ENCODE assay signal across 10 cellular contexts in the genomic region with DNA sequence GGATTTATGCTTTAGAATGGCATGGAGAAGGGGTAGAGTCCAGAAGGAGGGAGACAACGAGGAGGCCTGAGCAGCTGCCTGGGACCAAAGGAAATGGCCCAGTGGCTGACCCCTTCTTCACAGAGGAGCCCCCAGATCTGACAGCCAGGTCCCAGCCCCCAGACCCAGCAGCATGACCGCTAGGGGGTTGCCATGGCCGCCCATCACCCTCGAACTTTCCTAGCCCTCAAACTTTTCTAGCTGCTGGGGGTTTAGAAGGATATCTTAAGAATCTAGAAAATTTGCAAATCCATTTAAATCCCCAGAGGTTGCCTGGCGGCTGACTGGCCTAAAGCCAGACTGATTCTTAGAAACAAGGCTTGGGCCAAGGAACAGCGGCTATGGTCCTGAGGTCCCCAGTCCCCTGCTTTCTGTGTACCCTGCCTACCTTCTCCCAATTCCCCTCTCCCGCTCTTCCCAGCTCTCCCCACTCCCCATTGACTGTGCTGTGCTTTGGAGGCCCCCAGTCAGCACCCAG. TPM values are rescaled to one million over a fixed set of nuclear protein-coding genes. Genes with fewer than 3 reads are reported as not detected.
DNase-seq lines count a peak whose midpoint lies in the region; ATAC-seq, FAIRE-seq and TF ChIP-seq lines count a peak whose summit lies in the region.
"Had no signal": no experiment of that assay in that cellular context is flagged by ENCODE, and none has a peak within 500 bp of the region (broad histone marks: within the 10 kb centered on the region; RNA-seq: fewer than 3 reads in every experiment).

No MANE protein-coding gene starts in this region.

- H3F3A ChIP-seq in GM23248 (ENCODE audit: insufficient read depth) = peaks cover 61% of the 10 kb centered on the region

- 0 out of 2 replicates have a peak overlapping the region, but pooled peaks have one; percentile 5 for H2AFZ ChIP-seq in GM23248

- no peak for FAIRE-seq in kidney (lab: Jason Lieb, UNC)

- H3K4me2 ChIP-seq in GM23248 (ENCODE audit: unreplicated experiment) = peak overlapping the region; percentile 99

- peak overlapping the region; percentile 76 for H3K27ac ChIP-seq in GM23248
- peak overlapping the region; percentile 54 to 85 for H3K27ac ChIP-seq in kidney (ENCODE audit: low read depth in 2 of 2, low read length in 2 of 2)
- H3K27ac ChIP-seq in spleen = peak overlapping the region; percentile 19 to 83 (median 75)

- peak overlapping the region; percentile 47 for H3K4me3 Mint-ChIP-seq in activated T-helper 2 cell treated with anti-CD3 and anti-CD28 coated beads, Interferon-gamma antibody, Interleukin-2, Interleukin-4, amounts not matched to agents 10 μg/mL and 5 μg/mL and 100 μg/mL, durations not matched to agents 14 hours and 24 hours and 36 hours (ENCODE audit: low read depth)

- H3K27ac Mint-ChIP-seq in activated T-helper 2 cell treated with anti-CD3 and anti-CD28 coated beads, Interferon-gamma antibody, Interleukin-2, Interleukin-4, amounts not matched to agents 10 μg/mL and 5 μg/mL and 100 μg/mL, durations not matched to agents 14 hours and 24 hours and 36 hours = no peak overlapping the region

- peak overlapping the region; percentile 90 for H3K9ac ChIP-seq in GM23248
- H3K9ac ChIP-seq in kidney (ENCODE audit: low read length in 2 of 2) = peak overlapping the region; percentile 52 to 81

- H3K27me3 ChIP-seq in GM23248 (replicated peaks; ENCODE audit: insufficient read depth) (no peaks in the 10 kb centered on the region), spleen (replicated peaks in 1 of 7) (peaks cover 0 to 19% (median 0%) of the 10 kb centered on the region in 7 donors)

- H3K9me2 ChIP-seq in GM23248 (ENCODE audit: insufficient read depth) = no peaks in the 10 kb centered on the region

- intact Hi-C loops in activated T-helper 2 cell treated with anti-CD3 and anti-CD28 coated beads, Interferon-gamma antibody, Interleukin-2, Interleukin-4, amounts not matched to agents 10 μg/mL and 5 μg/mL and 100 μg/mL, durations not matched to agents 14 hours and 24 hours and 36 hours (cut with micrococcal nuclease) = no loop called here
- intact Hi-C loops in kidney (cut with DNase I) = no loop called here
- intact Hi-C loops in spleen (cut with DNase I; ENCODE audit: low total_unique reads) = no loop called here

- DNase-seq in GM23248 (peak; percentile 50), kidney (no peak), spleen (no peak), NCI-H1694 treated with DMSO at 0.1 percent for 48 hours (lab: John Stamatoyannopoulos, UW) (no peak), A172 (ENCODE audit: low spot score) (no peak)
- no peak for DNase-seq in activated T-helper 2 cell treated with anti-CD3 and anti-CD28 coated beads, Interferon-gamma antibody, Interleukin-2, Interleukin-4, amounts not matched to agents 10 μg/mL and 5 μg/mL and 100 μg/mL, durations not matched to agents 14 hours and 24 hours and 36 hours (ENCODE audit: low spot score)
- DNase-seq in activated CD4-positive, alpha-beta T cell treated with anti-CD3 and anti-CD28 coated beads, Interleukin-2, amount 50 U/mL, for 4 hours = no peak
- DNase-seq: SW 1271 had no signal

- WGBS in GM23248 (ENCODE audit: low coverage in 1 of 2, low lambda C conversion rate in 2 of 2, missing lambda C conversion rate in 2 of 2), 2 experiments = 0 to 2% methylated on average over 7 of the region's 7 CpGs
- 64 to 71% (median 67%) methylated on average over 7 of the region's 7 CpGs for WGBS in spleen, 5 donors

- peaks cover 58% of the 10 kb centered on the region for H3K79me2 ChIP-seq in GM23248 (ENCODE audit: insufficient read depth)

- in situ Hi-C loops in GM23248 (cut with MboI) = no loop called here

- no peaks in the 10 kb centered on the region for H3K9me3 ChIP-seq in GM23248 (ENCODE audit: low read depth)
- no peaks in the 10 kb centered on the region for H3K9me3 ChIP-seq in kidney (ENCODE audit: control insufficient read depth in 1 of 2, low read length in 2 of 2)
- H3K9me3 ChIP-seq in spleen = no peaks in the 10 kb centered on the region

- H3K36me3 Mint-ChIP-seq in activated T-helper 2 cell treated with anti-CD3 and anti-CD28 coated beads, Interferon-gamma antibody, Interleukin-2, Interleukin-4, amounts not matched to agents 10 μg/mL and 5 μg/mL and 100 μg/mL, durations not matched to agents 14 hours and 24 hours and 36 hours (ENCODE audit: low read depth) = no peaks in the 10 kb centered on the region

- H3K9me3 Mint-ChIP-seq in activated T-helper 2 cell treated with anti-CD3 and anti-CD28 coated beads, Interferon-gamma antibody, Interleukin-2, Interleukin-4, amounts not matched to agents 10 μg/mL and 5 μg/mL and 100 μg/mL, durations not matched to agents 14 hours and 24 hours and 36 hours = no peaks in the 10 kb centered on the region

- peaks cover 6% of the 10 kb centered on the region for H3K4me1 Mint-ChIP-seq in activated T-helper 2 cell treated with anti-CD3 and anti-CD28 coated beads, Interferon-gamma antibody, Interleukin-2, Interleukin-4, amounts not matched to agents 10 μg/mL and 5 μg/mL and 100 μg/mL, durations not matched to agents 14 hours and 24 hours and 36 hours (ENCODE audit: low read depth)

- H3K4me3 ChIP-seq in GM23248 (peak overlapping the region; percentile 96), kidney (ENCODE audit: low read length in 2 of 2) (peak overlapping the region; percentile 65 to 67), spleen (peak overlapping the region; percentile 6 to 71 (median 44))

- TF ChIP-seq CTCF in kidney (IDR thresholded peaks at IDR 0.05; ENCODE audit: borderline replicate concordance, extremely low read depth, insufficient read depth) (no peak), spleen (IDR thresholded peaks at IDR 0.05 in 8 of 11, conservative IDR thresholded peaks at IDR 0.05 in 3 of 11) (no peak)

- H4K20me1 ChIP-seq in GM23248 (ENCODE audit: insufficient read depth) = peaks cover 3% of the 10 kb centered on the region; the same call in 1 of the 2 replicates

- H3K4me1 ChIP-seq in GM23248 (ENCODE audit: insufficient read depth) = peaks cover 61% of the 10 kb centered on the region
- peaks cover 0 to 16% of the 10 kb centered on the region in 2 donors for H3K4me1 ChIP-seq in kidney (ENCODE audit: control insufficient read depth in 1 of 2, insufficient read depth in 1 of 2, low read depth in 1 of 2, low read length in 2 of 2)
- H3K4me1 ChIP-seq in spleen = peaks cover 11 to 63% (median 17%) of the 10 kb centered on the region in 6 donors

- no peak for ATAC-seq in GM21390 (IDR thresholded peaks at IDR 0.05; ENCODE audit: unreplicated experiment)

- H3K36me3 ChIP-seq in GM23248 (ENCODE audit: low read depth) = no peaks in the 10 kb centered on the region
- H3K36me3 ChIP-seq in kidney (ENCODE audit: control insufficient read depth in 1 of 2, insufficient read depth in 2 of 2, low read length in 2 of 2) = no peaks in the 10 kb centered on the region
- H3K36me3 ChIP-seq in spleen = peaks cover 0 to 3% (median 0%) of the 10 kb centered on the region in 6 donors

- peaks cover 30% of the 10 kb centered on the region for H3K27me3 Mint-ChIP-seq in activated T-helper 2 cell treated with anti-CD3 and anti-CD28 coated beads, Interferon-gamma antibody, Interleukin-2, Interleukin-4, amounts not matched to agents 10 μg/mL and 5 μg/mL and 100 μg/mL, durations not matched to agents 14 hours and 24 hours and 36 hours (ENCODE audit: low read depth)

- no peak for TF ChIP-seq POLR2A in spleen (IDR thresholded peaks at IDR 0.05)

RNA-seq across cellular contexts. Expression of gene PDGFRB, which starts 1.0 kb away (rescaled TPM):
- total RNA-seq in GM23248 (2014; rRNA removed; shearing (Covaris generic)) = 189 and 205 TPM in 2 replicates
- polyA plus RNA-seq in GM23248 (2016; fragmentation: Nextera tagmentation; extraction: Ambion mirVana) = 155 and 163 TPM in 2 replicates
- 0.46 and 1.3 TPM in 2 replicates for total RNA-seq in activated T-helper 2 cell treated with anti-CD3 and anti-CD28 coated beads, Interferon-gamma antibody, Interleukin-2, Interleukin-4, amounts not matched to agents 10 μg/mL and 5 μg/mL and 100 μg/mL, durations not matched to agents 14 hours and 24 hours and 36 hours
- total RNA-seq in kidney = 104 TPM
- 50.4 TPM for polyA plus RNA-seq in kidney (ENCODE audit: insufficient read depth, low read depth, low replicate concordance)
- total RNA-seq in spleen = 100 to 1,000 TPM in 3 of 7 donors, 10 to 100 TPM in 4; 66.8 to 144 (median 97.1) TPM
- 10 to 100 TPM; 12.8 to 27.4 (median 14.2) TPM for polyA plus RNA-seq in spleen
- 33.5 and 55.9 TPM in 2 replicates for total RNA-seq in A172 (2014; rRNA removed; shearing (Covaris generic))

RNA-seq across cellular contexts. Expression of gene CDX1, which starts 11.9 kb away (rescaled TPM):
- not detected in 2 replicates for total RNA-seq in GM23248 (2014; rRNA removed; shearing (Covaris generic))
- polyA plus RNA-seq in GM23248 (2016; fragmentation: Nextera tagmentation; extraction: Ambion mirVana) = 0.19 TPM in 1 of 2 replicates, not detected in the other
- not detected in 2 replicates for total RNA-seq in activated T-helper 2 cell treated with anti-CD3 and anti-CD28 coated beads, Interferon-gamma antibody, Interleukin-2, Interleukin-4, amounts not matched to agents 10 μg/mL and 5 μg/mL and 100 μg/mL, durations not matched to agents 14 hours and 24 hours and 36 hours
- not detected for total RNA-seq in kidney
- 0.39 TPM for polyA plus RNA-seq in kidney (ENCODE audit: insufficient read depth, low read depth, low replicate concordance)
- under 1 TPM in 2 of 7 donors, not detected in 5; 0.25 to 0.47 TPM for total RNA-seq in spleen
- polyA plus RNA-seq in spleen = 1 to 10 TPM in 1 of 3 donors, under 1 TPM in 2; 0.26 to 1.3 (median 0.41) TPM
- total RNA-seq in A172 (2014; rRNA removed; shearing (Covaris generic)) = not detected in 2 replicates
- total RNA-seq: bronchial epithelial cell had no signal

RNA-seq across cellular contexts. Expression of gene SLC6A7, which starts 35.2 kb away (rescaled TPM):
- total RNA-seq in GM23248 (2014; rRNA removed; shearing (Covaris generic)) = not detected in 2 replicates
- polyA plus RNA-seq in GM23248 (2016; fragmentation: Nextera tagmentation; extraction: Ambion mirVana) (not detected in 2 replicates), kidney (ENCODE audit: insufficient read depth, low read depth, low replicate concordance) (not detected), spleen (under 1 TPM in 2 of 3 donors, not detected in 1; 0.03 to 0.10 TPM)
- total RNA-seq in activated T-helper 2 cell treated with anti-CD3 and anti-CD28 coated beads, Interferon-gamma antibody, Interleukin-2, Interleukin-4, amounts not matched to agents 10 μg/mL and 5 μg/mL and 100 μg/mL, durations not matched to agents 14 hours and 24 hours and 36 hours = not detected in 2 replicates
- total RNA-seq in kidney (not detected), spleen (not detected)
- total RNA-seq in A172 (2014; rRNA removed; shearing (Covaris generic)) = not detected in 2 replicates
- total RNA-seq: bronchial epithelial cell had no signal

Comparison
In these comparisons a context has a peak if more than half of its experiments do, and no peak if none do; other contexts are left out.
1. H3K4me3 ChIP-seq: peak in every context shown above with its lines; median percentile 96 in GM23248; 66 in kidney; 44 in spleen.
2. RNA of gene PDGFRB, which starts 1.0 kb away (total RNA-seq): 189 to 205 TPM in GM23248, 104 TPM in kidney (single experiment), 66.8 to 144 TPM in spleen and 33.5 to 55.9 TPM in A172; 0.46 to 1.3 TPM in activated T-helper 2 cell treated with anti-CD3 and anti-CD28 coated beads, Interferon-gamma antibody, Interleukin-2, Interleukin-4, amounts not matched to agents 10 μg/mL and 5 μg/mL and 100 μg/mL, durations not matched to agents 14 hours and 24 hours and 36 hours; every median in the first group is over 10 times any median in the second.
3. Peak in every context shown above with its lines, with median percentiles within 50 percentile points of each other: H3K27ac ChIP-seq.